Comparison of ENCODE assay signal across 8 cellular contexts in the genomic region with DNA sequence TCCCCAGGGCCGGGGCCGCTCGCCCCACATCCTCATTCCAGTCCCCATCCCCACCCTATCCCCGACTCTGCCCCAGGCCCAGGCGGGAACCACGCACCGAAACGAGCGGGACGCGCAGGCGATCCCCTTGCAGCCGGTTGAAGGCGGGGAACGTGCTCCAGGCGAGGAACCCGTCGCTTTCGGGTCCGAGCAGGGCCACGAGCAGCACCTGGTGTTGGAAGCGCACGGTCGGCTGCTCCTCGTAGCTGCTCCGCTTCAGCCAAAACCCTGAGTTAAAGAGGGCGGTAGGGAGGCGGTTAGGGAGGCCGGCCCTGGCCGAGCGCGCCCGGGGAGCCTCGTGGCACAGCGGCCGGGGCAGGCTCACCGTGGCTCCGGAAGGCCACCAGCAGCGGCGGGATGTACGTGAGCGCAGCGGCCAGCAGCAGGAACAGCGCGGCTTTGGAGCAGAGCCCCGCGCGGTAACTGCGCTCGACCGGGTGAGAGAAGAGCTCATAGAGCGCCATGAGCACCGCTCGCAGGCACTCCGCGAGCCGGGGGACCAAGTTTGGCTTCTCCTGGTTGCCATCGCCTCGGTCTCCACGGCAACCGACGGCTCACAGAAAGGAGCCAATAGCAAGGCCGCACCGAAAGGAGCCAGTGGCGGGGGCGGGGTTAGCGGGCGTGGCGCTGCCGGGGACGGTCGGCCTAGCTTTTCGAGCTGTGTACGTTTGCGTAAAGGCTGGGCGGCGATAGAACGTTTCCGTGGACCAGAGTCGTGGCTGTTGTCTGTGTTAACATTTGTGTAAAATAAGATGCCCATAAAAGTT. TPM values are rescaled to one million over a fixed set of nuclear protein-coding genes. Genes with fewer than 3 reads are reported as not detected.
A peak's percentile ranks its signal among the peaks of the same experiment; 100 is the strongest.
DNase-seq lines count a peak whose midpoint lies in the region; ATAC-seq, FAIRE-seq and TF ChIP-seq lines count a peak whose summit lies in the region.

A gene with protein sequence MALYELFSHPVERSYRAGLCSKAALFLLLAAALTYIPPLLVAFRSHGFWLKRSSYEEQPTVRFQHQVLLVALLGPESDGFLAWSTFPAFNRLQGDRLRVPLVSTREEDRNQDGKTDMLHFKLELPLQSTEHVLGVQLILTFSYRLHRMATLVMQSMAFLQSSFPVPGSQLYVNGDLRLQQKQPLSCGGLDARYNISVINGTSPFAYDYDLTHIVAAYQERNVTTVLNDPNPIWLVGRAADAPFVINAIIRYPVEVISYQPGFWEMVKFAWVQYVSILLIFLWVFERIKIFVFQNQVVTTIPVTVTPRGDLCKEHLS (minus strand): TSS at position 546 of the 806 bp plus-strand sequence. CDS start 43 bp downstream, at position 503.

- BruUV-seq in A673 (replicated peaks; lab: Mats Ljungman, UMichigan) = no TSS peak
- no TSS peak for BruUV-seq in mammary epithelial cell (replicated peaks; lab: Mats Ljungman, UMichigan)

- H3K4me2 ChIP-seq in mammary epithelial cell (ENCODE audit: insufficient read depth, low read depth, low read length) = peak within 1 kb of the TSS; percentile 99

- H3K79me2 ChIP-seq in mammary epithelial cell (ENCODE audit: insufficient read depth, low read length) = peaks cover 4% of the 10 kb centered on the region

- FAIRE-seq in small intestine (lab: Jason Lieb, UNC) = no peak

- H3K9me3 ChIP-seq in A673 (ENCODE audit: low read depth, low read length, poor library complexity, severe bottlenecking) = no peaks in the 10 kb centered on the region
- no peaks in the 10 kb centered on the region for H3K9me3 ChIP-seq in mammary epithelial cell (replicated peaks; ENCODE audit: insufficient read depth, low read length)
- no peaks in the 10 kb centered on the region for H3K9me3 ChIP-seq in small intestine (ENCODE audit: control insufficient read depth, low read depth)

- peak within 1 kb of the TSS; percentile 96 for H2AFZ ChIP-seq in mammary epithelial cell (ENCODE audit: low read depth, low read length)

- H3K27ac ChIP-seq in A673 (ENCODE audit: low read depth, low read length, poor library complexity, severe bottlenecking) (peak within 1 kb of the TSS; percentile 64), VCaP (peak within 1 kb of the TSS; percentile 63), mammary epithelial cell (ENCODE audit: insufficient read depth, low read depth, low read length) (peak within 1 kb of the TSS; percentile 82), small intestine (ENCODE audit: low read depth in 1 of 2, low read length in 1 of 2) (peak within 1 kb of the TSS; percentile 35 to 61)

- in situ Hi-C loops in mammary epithelial cell (cut with MboI; ENCODE audit: low sequenced_read_pairs in 2 of 2) = no loop called here

- intact Hi-C loops in A673 (cut with micrococcal nuclease; ENCODE audit: unreplicated experiment) = loop anchor here (2.0 kb wide), 1 partner anchor 91 kb away; a partner anchor contains a TSS
- intact Hi-C loops in mammary epithelial cell (cut with micrococcal nuclease) = loop anchor here (1.0 kb wide), 1 partner anchor 9 kb away; no protein-coding TSS in a partner anchor

- H3K36me3 ChIP-seq in A673 (ENCODE audit: insufficient read depth, low read length, poor library complexity, severe bottlenecking) = no peaks in the 10 kb centered on the region
- H3K36me3 ChIP-seq in mammary epithelial cell (ENCODE audit: insufficient read depth, low read length) = no peaks in the 10 kb centered on the region
- no peaks in the 10 kb centered on the region for H3K36me3 ChIP-seq in small intestine (ENCODE audit: control insufficient read depth in 2 of 2, insufficient read depth in 2 of 2, low read length in 2 of 2)

- dilution Hi-C loops in mammary epithelial cell (cut with HindIII; ENCODE audit: low sequenced_read_pairs) = loop anchor here (5.0 kb wide), 1 partner anchor 79 kb away; no protein-coding TSS in a partner anchor

- ATAC-seq in GM18520 (IDR thresholded peaks at IDR 0.05; ENCODE audit: unreplicated experiment) = peak; percentile 97
- peak; percentile 94 for ATAC-seq in HG03060 (IDR thresholded peaks at IDR 0.05; ENCODE audit: low read depth, unreplicated experiment)

- H4K20me1 ChIP-seq in mammary epithelial cell (ENCODE audit: insufficient read depth, low read length) = no peaks in the 10 kb centered on the region

- POLR2A ChIA-PET in A673 (lab: Charles Lee; ENCODE audit: low non-redundant PET) = interaction anchor here (0.6 kb wide), 2 partner anchors 38 to 161 kb away, joined by 5 to 6 read pairs; no protein-coding TSS in a partner anchor

- no peak for TF ChIP-seq CTCF in A673 (conservative IDR thresholded peaks at IDR 0.05; ENCODE audit: low read depth, low read length)
- TF ChIP-seq CTCF in VCaP (conservative IDR thresholded peaks at IDR 0.05) = no peak
- no peak for TF ChIP-seq CTCF in mammary epithelial cell (conservative IDR thresholded peaks at IDR 0.05 in 1 of 2, IDR thresholded peaks at IDR 0.05 in 1 of 2; ENCODE audit: extremely low read depth in 1 of 2, insufficient read depth in 1 of 2, low read depth in 1 of 2, low read length in 2 of 2)

- DNase-seq in A673 (ENCODE audit: low spot score) = peak; percentile 98
- peak; percentile 93 for DNase-seq in NCI-H2171 (lab: John Stamatoyannopoulos, UW)
- peak; percentile 92 for DNase-seq in mammary epithelial cell
- peak; percentile 96 for DNase-seq in iPS-NIHi7 (ENCODE audit: extremely low spot score)
- DNase-seq in small intestine = peak; percentile 94

- 2% methylated on average over 11 of the region's 80 CpGs for WGBS in mammary epithelial cell (ENCODE audit: low coverage, missing lambda C conversion rate)
- 0 to 1% (median 1%) methylated on average over 78 to 80 of the region's 80 CpGs for WGBS in small intestine, 3 donors

- H3K9ac ChIP-seq in mammary epithelial cell (ENCODE audit: insufficient read depth, low read length) = peak within 1 kb of the TSS; percentile 89

- H3K27me3 ChIP-seq in A673 (replicated peaks; ENCODE audit: insufficient read depth, low read depth, low read length, poor library complexity) = no peaks in the 10 kb centered on the region
- H3K27me3 ChIP-seq in mammary epithelial cell (ENCODE audit: insufficient read depth, low read length) = no peaks in the 10 kb centered on the region
- H3K27me3 ChIP-seq in small intestine (ENCODE audit: control insufficient read depth in 2 of 2, insufficient read depth in 2 of 2, low read length in 2 of 2) = no peaks in the 10 kb centered on the region

- CTCF ChIA-PET in A673 (lab: Charles Lee) (interaction anchor here (0.5 to 0.7 kb wide), 2 partner anchors 128 to 135 kb away, joined by 4 to 5 read pairs; no protein-coding TSS in a partner anchor), mammary epithelial cell (lab: Charles Lee; ENCODE audit: low non-redundant PET) (no interaction called here)

- peaks cover 9% of the 10 kb centered on the region for H3K4me1 ChIP-seq in A673 (ENCODE audit: insufficient read depth, low read length, poor library complexity, severe bottlenecking)
- H3K4me1 ChIP-seq in mammary epithelial cell (ENCODE audit: insufficient read depth, low read length) = peaks cover 11% of the 10 kb centered on the region
- no peaks in the 10 kb centered on the region for H3K4me1 ChIP-seq in small intestine (ENCODE audit: control insufficient read depth in 2 of 2, insufficient read depth in 1 of 2, low read depth in 1 of 2, low read length in 1 of 2)

- H3K4me3 ChIP-seq in A673 (ENCODE audit: low read depth, low read length, poor library complexity, severe bottlenecking) (peak within 1 kb of the TSS; percentile 87), mammary epithelial cell (replicated peaks in 1 of 3; ENCODE audit: insufficient read depth in 1 of 3, low read depth in 2 of 3, low read length in 3 of 3) (peak within 1 kb of the TSS; percentile 73 to 88 (median 76)), small intestine (ENCODE audit: low read depth in 1 of 2, low read length in 2 of 2) (peak within 1 kb of the TSS; percentile 45 to 64)

RNA-seq across cellular contexts. Expression of the gene that starts here (rescaled TPM):
- total RNA-seq in A673 (2021) (17.3 and 19.4 TPM in 2 replicates), mammary epithelial cell (10 to 100 TPM; 13.8 to 21.2 TPM)
- polyA plus RNA-seq in mammary epithelial cell (27.8 TPM), small intestine (1 to 10 TPM; 1.4 to 5.4 (median 2.2) TPM)
- 23.9 TPM for polyA minus RNA-seq in mammary epithelial cell

Comparison
In these comparisons a context has a peak if more than half of its experiments do, and no peak if none do; other contexts are left out.
1. Peak in every context shown above with its lines: DNase-seq, ATAC-seq, H3K4me3 ChIP-seq and H3K27ac ChIP-seq.